Comparison of ENCODE assay signal across 1 cellular context in the genomic region with DNA sequence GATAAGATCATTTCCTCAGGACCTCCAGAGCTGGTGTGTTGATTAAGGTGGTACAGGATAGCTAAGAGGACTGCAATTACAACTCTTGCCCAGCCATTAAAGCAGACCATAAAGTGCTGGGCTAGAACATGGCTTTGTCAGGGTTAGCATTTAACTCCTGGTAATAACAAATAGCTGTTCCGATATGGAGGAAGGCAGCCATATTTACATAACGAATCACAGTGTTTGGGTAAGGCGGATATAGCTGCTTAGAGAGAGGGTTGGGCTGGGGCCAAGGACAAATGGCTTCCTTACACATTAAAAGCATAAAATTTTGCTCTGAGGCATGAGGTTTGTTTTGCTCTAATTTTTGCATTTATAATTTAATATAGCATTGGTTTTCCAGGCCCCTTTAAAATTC.
TF ChIP-seq lines count a peak whose summit lies in the region.

No MANE protein-coding gene starts in this region.

TF ChIP-seq in HepG2, 621 proteins besides CTCF, POLR2A, EP300 and RAD21 (continued from another document and continues in another):
- TF ChIP-seq FIP1L1 (IDR thresholded peaks at IDR 0.05; ENCODE audit: borderline replicate concordance, insufficient read depth, low read depth, low read length) (no peak), KMT2A (CRISPR knock-in tag; IDR thresholded peaks at IDR 0.05) (no peak), JUND (CRISPR knock-in tag; IDR thresholded peaks at IDR 0.05) (no peak), ZNF607 (CRISPR knock-in tag; IDR thresholded peaks at IDR 0.05; ENCODE audit: borderline replicate concordance) (no peak), ZIK1 (CRISPR knock-in tag; IDR thresholded peaks at IDR 0.05; ENCODE audit: borderline replicate concordance, low read depth) (no peak), ATF1 (CRISPR knock-in tag; IDR thresholded peaks at IDR 0.05) (no peak), ZNF577 (CRISPR knock-in tag; IDR thresholded peaks at IDR 0.05; ENCODE audit: borderline replicate concordance, low read depth) (no peak), PTBP1 (IDR thresholded peaks at IDR 0.05; ENCODE audit: low read depth, low read length, poor library complexity, severe bottlenecking) (no peak), NCOA5 (CRISPR knock-in tag; IDR thresholded peaks at IDR 0.05) (no peak), KDM6A (CRISPR knock-in tag; IDR thresholded peaks at IDR 0.05; ENCODE audit: low read depth) (no peak), ISX (CRISPR knock-in tag; conservative IDR thresholded peaks at IDR 0.05) (no peak), MIXL1 (CRISPR knock-in tag; IDR thresholded peaks at IDR 0.05) (peak; percentile 53; the same call in 1 of the 2 replicates), HMG20A (CRISPR knock-in tag; IDR thresholded peaks at IDR 0.05; ENCODE audit: borderline replicate concordance) (peak; percentile 81; the same call in 1 of the 2 replicates), KLF12 (CRISPR knock-in tag; IDR thresholded peaks at IDR 0.05; ENCODE audit: borderline replicate concordance) (no peak), KAT2B (IDR thresholded peaks at IDR 0.05; ENCODE audit: borderline replicate concordance, low read depth, low read length) (no peak), PPARG (CRISPR knock-in tag; conservative IDR thresholded peaks at IDR 0.05) (no peak), ZNF792 (CRISPR knock-in tag; IDR thresholded peaks at IDR 0.05) (no peak), ZNF83 (CRISPR knock-in tag; IDR thresholded peaks at IDR 0.05; ENCODE audit: borderline replicate concordance) (no peak), SP5 (CRISPR knock-in tag; IDR thresholded peaks at IDR 0.05; ENCODE audit: borderline replicate concordance, low read depth) (no peak), ZNF619 (CRISPR knock-in tag; IDR thresholded peaks at IDR 0.05) (no peak), HOXA7 (CRISPR knock-in tag; IDR thresholded peaks at IDR 0.05) (no peak), FOXM1 (CRISPR knock-in tag; IDR thresholded peaks at IDR 0.05) (no peak), ZNF878 (CRISPR knock-in tag; IDR thresholded peaks at IDR 0.05) (no peak), NCOA1 (CRISPR knock-in tag; IDR thresholded peaks at IDR 0.05) (no peak), GFI1 (CRISPR knock-in tag; IDR thresholded peaks at IDR 0.05; ENCODE audit: borderline replicate concordance) (peak; percentile 98), MEIS2 (CRISPR knock-in tag; IDR thresholded peaks at IDR 0.05) (no peak), PAX8 (CRISPR knock-in tag; IDR thresholded peaks at IDR 0.05; ENCODE audit: borderline replicate concordance) (no peak), ZNF720 (CRISPR knock-in tag; IDR thresholded peaks at IDR 0.05) (no peak), ZNF331 (CRISPR knock-in tag; IDR thresholded peaks at IDR 0.05) (no peak), ZBTB38 (CRISPR knock-in tag; IDR thresholded peaks at IDR 0.05) (no peak)
- TF ChIP-seq, protein P1, sequence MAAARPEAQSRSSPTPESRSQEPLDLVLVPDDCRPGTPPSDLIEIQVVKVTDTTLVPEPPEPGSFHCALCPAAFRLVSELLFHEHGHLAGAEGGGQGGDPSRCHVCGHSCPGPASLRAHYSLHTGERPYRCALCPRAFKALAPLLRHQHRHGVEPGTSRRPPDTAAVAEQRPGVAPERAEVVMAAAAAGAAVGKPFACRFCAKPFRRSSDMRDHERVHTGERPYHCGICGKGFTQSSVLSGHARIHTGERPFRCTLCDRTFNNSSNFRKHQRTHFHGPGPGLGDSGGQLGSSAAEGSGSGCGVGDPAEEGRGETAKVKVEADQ (CRISPR knock-in tag; IDR thresholded peaks at IDR 0.05; ENCODE audit: borderline replicate concordance), result no peak
- TF ChIP-seq, protein P2, sequence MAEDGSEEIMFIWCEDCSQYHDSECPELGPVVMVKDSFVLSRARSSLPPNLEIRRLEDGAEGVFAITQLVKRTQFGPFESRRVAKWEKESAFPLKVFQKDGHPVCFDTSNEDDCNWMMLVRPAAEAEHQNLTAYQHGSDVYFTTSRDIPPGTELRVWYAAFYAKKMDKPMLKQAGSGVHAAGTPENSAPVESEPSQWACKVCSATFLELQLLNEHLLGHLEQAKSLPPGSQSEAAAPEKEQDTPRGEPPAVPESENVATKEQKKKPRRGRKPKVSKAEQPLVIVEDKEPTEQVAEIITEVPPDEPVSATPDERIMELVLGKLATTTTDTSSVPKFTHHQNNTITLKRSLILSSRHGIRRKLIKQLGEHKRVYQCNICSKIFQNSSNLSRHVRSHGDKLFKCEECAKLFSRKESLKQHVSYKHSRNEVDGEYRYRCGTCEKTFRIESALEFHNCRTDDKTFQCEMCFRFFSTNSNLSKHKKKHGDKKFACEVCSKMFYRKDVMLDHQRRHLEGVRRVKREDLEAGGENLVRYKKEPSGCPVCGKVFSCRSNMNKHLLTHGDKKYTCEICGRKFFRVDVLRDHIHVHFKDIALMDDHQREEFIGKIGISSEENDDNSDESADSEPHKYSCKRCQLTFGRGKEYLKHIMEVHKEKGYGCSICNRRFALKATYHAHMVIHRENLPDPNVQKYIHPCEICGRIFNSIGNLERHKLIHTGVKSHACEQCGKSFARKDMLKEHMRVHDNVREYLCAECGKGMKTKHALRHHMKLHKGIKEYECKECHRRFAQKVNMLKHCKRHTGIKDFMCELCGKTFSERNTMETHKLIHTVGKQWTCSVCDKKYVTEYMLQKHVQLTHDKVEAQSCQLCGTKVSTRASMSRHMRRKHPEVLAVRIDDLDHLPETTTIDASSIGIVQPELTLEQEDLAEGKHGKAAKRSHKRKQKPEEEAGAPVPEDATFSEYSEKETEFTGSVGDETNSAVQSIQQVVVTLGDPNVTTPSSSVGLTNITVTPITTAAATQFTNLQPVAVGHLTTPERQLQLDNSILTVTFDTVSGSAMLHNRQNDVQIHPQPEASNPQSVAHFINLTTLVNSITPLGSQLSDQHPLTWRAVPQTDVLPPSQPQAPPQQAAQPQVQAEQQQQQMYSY (CRISPR knock-in tag; IDR thresholded peaks at IDR 0.05), result no peak
- TF ChIP-seq, protein P3, sequence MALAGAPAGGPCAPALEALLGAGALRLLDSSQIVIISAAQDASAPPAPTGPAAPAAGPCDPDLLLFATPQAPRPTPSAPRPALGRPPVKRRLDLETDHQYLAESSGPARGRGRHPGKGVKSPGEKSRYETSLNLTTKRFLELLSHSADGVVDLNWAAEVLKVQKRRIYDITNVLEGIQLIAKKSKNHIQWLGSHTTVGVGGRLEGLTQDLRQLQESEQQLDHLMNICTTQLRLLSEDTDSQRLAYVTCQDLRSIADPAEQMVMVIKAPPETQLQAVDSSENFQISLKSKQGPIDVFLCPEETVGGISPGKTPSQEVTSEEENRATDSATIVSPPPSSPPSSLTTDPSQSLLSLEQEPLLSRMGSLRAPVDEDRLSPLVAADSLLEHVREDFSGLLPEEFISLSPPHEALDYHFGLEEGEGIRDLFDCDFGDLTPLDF (CRISPR knock-in tag; IDR thresholded peaks at IDR 0.05), result no peak
- TF ChIP-seq, protein P4, sequence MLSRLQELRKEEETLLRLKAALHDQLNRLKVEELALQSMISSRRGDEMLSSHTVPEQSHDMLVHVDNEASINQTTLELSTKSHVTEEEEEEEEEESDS (CRISPR knock-in tag; IDR thresholded peaks at IDR 0.05; ENCODE audit: borderline replicate concordance), result no peak
- TF ChIP-seq, protein P5, sequence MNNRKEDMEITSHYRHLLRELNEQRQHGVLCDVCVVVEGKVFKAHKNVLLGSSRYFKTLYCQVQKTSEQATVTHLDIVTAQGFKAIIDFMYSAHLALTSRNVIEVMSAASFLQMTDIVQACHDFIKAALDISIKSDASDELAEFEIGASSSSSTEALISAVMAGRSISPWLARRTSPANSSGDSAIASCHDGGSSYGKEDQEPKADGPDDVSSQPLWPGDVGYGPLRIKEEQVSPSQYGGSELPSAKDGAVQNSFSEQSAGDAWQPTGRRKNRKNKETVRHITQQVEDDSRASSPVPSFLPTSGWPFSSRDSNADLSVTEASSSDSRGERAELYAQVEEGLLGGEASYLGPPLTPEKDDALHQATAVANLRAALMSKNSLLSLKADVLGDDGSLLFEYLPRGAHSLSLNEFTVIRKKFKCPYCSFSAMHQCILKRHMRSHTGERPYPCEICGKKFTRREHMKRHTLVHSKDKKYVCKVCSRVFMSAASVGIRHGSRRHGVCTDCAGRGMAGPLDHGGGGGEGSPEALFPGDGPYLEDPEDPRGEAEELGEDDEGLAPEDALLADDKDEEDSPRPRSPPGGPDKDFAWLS (CRISPR knock-in tag; IDR thresholded peaks at IDR 0.05; ENCODE audit: borderline replicate concordance), result no peak
- TF ChIP-seq, protein P6, sequence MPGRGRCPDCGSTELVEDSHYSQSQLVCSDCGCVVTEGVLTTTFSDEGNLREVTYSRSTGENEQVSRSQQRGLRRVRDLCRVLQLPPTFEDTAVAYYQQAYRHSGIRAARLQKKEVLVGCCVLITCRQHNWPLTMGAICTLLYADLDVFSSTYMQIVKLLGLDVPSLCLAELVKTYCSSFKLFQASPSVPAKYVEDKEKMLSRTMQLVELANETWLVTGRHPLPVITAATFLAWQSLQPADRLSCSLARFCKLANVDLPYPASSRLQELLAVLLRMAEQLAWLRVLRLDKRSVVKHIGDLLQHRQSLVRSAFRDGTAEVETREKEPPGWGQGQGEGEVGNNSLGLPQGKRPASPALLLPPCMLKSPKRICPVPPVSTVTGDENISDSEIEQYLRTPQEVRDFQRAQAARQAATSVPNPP (CRISPR knock-in tag; IDR thresholded peaks at IDR 0.05), result no peak
- TF ChIP-seq, protein P7, sequence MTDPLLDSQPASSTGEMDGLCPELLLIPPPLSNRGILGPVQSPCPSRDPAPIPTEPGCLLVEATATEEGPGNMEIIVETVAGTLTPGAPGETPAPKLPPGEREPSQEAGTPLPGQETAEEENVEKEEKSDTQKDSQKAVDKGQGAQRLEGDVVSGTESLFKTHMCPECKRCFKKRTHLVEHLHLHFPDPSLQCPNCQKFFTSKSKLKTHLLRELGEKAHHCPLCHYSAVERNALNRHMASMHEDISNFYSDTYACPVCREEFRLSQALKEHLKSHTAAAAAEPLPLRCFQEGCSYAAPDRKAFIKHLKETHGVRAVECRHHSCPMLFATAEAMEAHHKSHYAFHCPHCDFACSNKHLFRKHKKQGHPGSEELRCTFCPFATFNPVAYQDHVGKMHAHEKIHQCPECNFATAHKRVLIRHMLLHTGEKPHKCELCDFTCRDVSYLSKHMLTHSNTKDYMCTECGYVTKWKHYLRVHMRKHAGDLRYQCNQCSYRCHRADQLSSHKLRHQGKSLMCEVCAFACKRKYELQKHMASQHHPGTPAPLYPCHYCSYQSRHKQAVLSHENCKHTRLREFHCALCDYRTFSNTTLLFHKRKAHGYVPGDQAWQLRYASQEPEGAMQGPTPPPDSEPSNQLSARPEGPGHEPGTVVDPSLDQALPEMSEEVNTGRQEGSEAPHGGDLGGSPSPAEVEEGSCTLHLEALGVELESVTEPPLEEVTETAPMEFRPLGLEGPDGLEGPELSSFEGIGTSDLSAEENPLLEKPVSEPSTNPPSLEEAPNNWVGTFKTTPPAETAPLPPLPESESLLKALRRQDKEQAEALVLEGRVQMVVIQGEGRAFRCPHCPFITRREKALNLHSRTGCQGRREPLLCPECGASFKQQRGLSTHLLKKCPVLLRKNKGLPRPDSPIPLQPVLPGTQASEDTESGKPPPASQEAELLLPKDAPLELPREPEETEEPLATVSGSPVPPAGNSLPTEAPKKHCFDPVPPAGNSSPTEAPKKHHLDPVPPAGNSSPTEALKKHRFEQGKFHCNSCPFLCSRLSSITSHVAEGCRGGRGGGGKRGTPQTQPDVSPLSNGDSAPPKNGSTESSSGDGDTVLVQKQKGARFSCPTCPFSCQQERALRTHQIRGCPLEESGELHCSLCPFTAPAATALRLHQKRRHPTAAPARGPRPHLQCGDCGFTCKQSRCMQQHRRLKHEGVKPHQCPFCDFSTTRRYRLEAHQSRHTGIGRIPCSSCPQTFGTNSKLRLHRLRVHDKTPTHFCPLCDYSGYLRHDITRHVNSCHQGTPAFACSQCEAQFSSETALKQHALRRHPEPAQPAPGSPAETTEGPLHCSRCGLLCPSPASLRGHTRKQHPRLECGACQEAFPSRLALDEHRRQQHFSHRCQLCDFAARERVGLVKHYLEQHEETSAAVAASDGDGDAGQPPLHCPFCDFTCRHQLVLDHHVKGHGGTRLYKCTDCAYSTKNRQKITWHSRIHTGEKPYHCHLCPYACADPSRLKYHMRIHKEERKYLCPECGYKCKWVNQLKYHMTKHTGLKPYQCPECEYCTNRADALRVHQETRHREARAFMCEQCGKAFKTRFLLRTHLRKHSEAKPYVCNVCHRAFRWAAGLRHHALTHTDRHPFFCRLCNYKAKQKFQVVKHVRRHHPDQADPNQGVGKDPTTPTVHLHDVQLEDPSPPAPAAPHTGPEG (CRISPR knock-in tag; IDR thresholded peaks at IDR 0.05), result no peak
- TF ChIP-seq, protein P8, sequence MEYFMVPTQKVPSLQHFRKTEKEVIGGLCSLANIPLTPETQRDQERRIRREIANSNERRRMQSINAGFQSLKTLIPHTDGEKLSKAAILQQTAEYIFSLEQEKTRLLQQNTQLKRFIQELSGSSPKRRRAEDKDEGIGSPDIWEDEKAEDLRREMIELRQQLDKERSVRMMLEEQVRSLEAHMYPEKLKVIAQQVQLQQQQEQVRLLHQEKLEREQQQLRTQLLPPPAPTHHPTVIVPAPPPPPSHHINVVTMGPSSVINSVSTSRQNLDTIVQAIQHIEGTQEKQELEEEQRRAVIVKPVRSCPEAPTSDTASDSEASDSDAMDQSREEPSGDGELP (IDR thresholded peaks at IDR 0.05; ENCODE audit: borderline replicate concordance, low read depth), result no peak
- TF ChIP-seq, protein P9, sequence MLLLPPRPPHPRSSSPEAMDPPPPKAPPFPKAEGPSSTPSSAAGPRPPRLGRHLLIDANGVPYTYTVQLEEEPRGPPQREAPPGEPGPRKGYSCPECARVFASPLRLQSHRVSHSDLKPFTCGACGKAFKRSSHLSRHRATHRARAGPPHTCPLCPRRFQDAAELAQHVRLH (CRISPR knock-in tag; IDR thresholded peaks at IDR 0.05; ENCODE audit: borderline replicate concordance, low read depth), result no peak
- TF ChIP-seq, protein P10, sequence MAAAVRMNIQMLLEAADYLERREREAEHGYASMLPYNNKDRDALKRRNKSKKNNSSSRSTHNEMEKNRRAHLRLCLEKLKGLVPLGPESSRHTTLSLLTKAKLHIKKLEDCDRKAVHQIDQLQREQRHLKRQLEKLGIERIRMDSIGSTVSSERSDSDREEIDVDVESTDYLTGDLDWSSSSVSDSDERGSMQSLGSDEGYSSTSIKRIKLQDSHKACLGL (CRISPR knock-in tag; IDR thresholded peaks at IDR 0.05), result no peak
- TF ChIP-seq, protein P11, sequence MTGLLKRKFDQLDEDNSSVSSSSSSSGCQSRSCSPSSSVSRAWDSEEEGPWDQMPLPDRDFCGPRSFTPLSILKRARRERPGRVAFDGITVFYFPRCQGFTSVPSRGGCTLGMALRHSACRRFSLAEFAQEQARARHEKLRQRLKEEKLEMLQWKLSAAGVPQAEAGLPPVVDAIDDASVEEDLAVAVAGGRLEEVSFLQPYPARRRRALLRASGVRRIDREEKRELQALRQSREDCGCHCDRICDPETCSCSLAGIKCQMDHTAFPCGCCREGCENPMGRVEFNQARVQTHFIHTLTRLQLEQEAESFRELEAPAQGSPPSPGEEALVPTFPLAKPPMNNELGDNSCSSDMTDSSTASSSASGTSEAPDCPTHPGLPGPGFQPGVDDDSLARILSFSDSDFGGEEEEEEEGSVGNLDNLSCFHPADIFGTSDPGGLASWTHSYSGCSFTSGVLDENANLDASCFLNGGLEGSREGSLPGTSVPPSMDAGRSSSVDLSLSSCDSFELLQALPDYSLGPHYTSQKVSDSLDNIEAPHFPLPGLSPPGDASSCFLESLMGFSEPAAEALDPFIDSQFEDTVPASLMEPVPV (CRISPR knock-in tag; IDR thresholded peaks at IDR 0.05), result no peak
